Comparison of ENCODE assay signal across 1 cellular context in the genomic region with DNA sequence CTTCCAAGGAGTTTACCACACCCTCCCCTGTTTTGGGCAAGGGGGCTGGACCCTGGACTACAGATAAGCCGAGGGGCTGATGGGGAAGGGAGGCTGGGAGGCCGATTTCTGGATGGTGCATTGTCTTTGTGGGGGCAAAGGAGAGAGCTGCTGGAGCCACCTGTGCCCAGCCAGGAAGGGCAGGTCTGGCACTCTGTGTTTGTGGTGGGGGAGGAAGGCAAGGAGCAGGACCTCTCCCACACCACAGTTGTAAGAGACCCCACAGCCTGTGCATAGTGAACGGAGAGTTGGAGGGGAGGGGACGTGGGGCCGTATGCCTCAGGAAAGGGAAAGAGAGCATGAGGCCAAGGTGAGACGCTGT.
TF ChIP-seq lines count a peak whose summit lies in the region.

No MANE protein-coding gene starts in this region.

TF ChIP-seq in GM23338, 12 proteins besides CTCF, POLR2A, EP300 and RAD21 (continued from another document):
- TF ChIP-seq, protein P1, sequence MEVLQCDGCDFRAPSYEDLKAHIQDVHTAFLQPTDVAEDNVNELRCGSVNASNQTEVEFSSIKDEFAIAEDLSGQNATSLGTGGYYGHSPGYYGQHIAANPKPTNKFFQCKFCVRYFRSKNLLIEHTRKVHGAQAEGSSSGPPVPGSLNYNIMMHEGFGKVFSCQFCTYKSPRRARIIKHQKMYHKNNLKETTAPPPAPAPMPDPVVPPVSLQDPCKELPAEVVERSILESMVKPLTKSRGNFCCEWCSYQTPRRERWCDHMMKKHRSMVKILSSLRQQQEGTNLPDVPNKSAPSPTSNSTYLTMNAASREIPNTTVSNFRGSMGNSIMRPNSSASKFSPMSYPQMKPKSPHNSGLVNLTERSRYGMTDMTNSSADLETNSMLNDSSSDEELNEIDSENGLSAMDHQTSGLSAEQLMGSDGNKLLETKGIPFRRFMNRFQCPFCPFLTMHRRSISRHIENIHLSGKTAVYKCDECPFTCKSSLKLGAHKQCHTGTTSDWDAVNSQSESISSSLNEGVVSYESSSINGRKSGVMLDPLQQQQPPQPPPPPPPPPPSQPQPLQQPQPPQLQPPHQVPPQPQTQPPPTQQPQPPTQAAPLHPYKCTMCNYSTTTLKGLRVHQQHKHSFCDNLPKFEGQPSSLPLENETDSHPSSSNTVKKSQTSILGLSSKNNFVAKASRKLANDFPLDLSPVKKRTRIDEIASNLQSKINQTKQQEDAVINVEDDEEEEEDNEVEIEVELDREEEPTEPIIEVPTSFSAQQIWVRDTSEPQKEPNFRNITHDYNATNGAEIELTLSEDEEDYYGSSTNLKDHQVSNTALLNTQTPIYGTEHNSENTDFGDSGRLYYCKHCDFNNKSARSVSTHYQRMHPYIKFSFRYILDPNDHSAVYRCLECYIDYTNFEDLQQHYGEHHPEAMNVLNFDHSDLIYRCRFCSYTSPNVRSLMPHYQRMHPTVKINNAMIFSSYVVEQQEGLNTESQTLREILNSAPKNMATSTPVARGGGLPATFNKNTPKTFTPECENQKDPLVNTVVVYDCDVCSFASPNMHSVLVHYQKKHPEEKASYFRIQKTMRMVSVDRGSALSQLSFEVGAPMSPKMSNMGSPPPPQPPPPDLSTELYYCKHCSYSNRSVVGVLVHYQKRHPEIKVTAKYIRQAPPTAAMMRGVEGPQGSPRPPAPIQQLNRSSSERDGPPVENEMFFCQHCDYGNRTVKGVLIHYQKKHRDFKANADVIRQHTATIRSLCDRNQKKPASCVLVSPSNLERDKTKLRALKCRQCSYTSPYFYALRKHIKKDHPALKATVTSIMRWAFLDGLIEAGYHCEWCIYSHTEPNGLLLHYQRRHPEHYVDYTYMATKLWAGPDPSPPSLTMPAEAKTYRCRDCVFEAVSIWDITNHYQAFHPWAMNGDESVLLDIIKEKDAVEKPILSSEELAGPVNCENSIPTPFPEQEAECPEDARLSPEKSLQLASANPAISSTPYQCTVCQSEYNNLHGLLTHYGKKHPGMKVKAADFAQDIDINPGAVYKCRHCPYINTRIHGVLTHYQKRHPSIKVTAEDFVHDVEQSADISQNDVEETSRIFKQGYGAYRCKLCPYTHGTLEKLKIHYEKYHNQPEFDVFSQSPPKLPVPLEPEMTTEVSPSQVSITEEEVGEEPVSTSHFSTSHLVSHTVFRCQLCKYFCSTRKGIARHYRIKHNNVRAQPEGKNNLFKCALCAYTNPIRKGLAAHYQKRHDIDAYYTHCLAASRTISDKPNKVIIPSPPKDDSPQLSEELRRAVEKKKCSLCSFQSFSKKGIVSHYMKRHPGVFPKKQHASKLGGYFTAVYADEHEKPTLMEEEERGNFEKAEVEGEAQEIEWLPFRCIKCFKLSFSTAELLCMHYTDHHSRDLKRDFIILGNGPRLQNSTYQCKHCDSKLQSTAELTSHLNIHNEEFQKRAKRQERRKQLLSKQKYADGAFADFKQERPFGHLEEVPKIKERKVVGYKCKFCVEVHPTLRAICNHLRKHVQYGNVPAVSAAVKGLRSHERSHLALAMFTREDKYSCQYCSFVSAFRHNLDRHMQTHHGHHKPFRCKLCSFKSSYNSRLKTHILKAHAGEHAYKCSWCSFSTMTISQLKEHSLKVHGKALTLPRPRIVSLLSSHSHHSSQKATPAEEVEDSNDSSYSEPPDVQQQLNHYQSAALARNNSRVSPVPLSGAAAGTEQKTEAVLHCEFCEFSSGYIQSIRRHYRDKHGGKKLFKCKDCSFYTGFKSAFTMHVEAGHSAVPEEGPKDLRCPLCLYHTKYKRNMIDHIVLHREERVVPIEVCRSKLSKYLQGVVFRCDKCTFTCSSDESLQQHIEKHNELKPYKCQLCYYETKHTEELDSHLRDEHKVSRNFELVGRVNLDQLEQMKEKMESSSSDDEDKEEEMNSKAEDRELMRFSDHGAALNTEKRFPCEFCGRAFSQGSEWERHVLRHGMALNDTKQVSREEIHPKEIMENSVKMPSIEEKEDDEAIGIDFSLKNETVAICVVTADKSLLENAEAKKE (CRISPR knock-in tag; IDR thresholded peaks at IDR 0.05) = no peak
- TF ChIP-seq, protein P2, sequence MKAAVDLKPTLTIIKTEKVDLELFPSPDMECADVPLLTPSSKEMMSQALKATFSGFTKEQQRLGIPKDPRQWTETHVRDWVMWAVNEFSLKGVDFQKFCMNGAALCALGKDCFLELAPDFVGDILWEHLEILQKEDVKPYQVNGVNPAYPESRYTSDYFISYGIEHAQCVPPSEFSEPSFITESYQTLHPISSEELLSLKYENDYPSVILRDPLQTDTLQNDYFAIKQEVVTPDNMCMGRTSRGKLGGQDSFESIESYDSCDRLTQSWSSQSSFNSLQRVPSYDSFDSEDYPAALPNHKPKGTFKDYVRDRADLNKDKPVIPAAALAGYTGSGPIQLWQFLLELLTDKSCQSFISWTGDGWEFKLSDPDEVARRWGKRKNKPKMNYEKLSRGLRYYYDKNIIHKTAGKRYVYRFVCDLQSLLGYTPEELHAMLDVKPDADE (IDR thresholded peaks at IDR 0.05) = no peak
- TF ChIP-seq ZNF114 (CRISPR knock-in tag; IDR thresholded peaks at IDR 0.05) (no peak), EZH2 (IDR thresholded peaks at IDR 0.05; ENCODE audit: low read depth, unreplicated experiment) (no peak), STAT1 (IDR thresholded peaks at IDR 0.05; ENCODE audit: unreplicated experiment) (no peak), POLR2AphosphoS5 (IDR thresholded peaks at IDR 0.05; ENCODE audit: low read depth) (no peak), NANOG (IDR thresholded peaks at IDR 0.05; ENCODE audit: borderline replicate concordance) (no peak), CREB1 (CRISPR knock-in tag; IDR thresholded peaks at IDR 0.05; ENCODE audit: low read depth) (no peak), EZH2phosphoT487 (IDR thresholded peaks at IDR 0.05; ENCODE audit: unreplicated experiment) (no peak), ZNF331 (CRISPR knock-in tag; IDR thresholded peaks at IDR 0.05; ENCODE audit: low read depth) (no peak)
- TF ChIP-seq, protein P3, sequence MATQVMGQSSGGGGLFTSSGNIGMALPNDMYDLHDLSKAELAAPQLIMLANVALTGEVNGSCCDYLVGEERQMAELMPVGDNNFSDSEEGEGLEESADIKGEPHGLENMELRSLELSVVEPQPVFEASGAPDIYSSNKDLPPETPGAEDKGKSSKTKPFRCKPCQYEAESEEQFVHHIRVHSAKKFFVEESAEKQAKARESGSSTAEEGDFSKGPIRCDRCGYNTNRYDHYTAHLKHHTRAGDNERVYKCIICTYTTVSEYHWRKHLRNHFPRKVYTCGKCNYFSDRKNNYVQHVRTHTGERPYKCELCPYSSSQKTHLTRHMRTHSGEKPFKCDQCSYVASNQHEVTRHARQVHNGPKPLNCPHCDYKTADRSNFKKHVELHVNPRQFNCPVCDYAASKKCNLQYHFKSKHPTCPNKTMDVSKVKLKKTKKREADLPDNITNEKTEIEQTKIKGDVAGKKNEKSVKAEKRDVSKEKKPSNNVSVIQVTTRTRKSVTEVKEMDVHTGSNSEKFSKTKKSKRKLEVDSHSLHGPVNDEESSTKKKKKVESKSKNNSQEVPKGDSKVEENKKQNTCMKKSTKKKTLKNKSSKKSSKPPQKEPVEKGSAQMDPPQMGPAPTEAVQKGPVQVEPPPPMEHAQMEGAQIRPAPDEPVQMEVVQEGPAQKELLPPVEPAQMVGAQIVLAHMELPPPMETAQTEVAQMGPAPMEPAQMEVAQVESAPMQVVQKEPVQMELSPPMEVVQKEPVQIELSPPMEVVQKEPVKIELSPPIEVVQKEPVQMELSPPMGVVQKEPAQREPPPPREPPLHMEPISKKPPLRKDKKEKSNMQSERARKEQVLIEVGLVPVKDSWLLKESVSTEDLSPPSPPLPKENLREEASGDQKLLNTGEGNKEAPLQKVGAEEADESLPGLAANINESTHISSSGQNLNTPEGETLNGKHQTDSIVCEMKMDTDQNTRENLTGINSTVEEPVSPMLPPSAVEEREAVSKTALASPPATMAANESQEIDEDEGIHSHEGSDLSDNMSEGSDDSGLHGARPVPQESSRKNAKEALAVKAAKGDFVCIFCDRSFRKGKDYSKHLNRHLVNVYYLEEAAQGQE (IDR thresholded peaks at IDR 0.05; ENCODE audit: unreplicated experiment) = no peak
